Comparison of ENCODE assay signal across 8 cellular contexts in genomic region chr3:100463002-100463401, GRCh38. TPM values are rescaled to one million over a fixed set of nuclear protein-coding genes. Genes with fewer than 3 reads are reported as not detected.
DNase-seq lines count a peak whose midpoint lies in the region; ATAC-seq and TF ChIP-seq lines count a peak whose summit lies in the region.

No MANE protein-coding gene starts in this region.

- TF ChIP-seq EP300 in tibial nerve (IDR thresholded peaks at IDR 0.05), result no peak

- no peak overlapping the region for H3K4me3 ChIP-seq in tibial nerve

- peaks cover 0 to 12% (median 0%) of the 10 kb centered on the region in 4 donors for H3K9me3 ChIP-seq in tibial nerve

- peak; percentile 43 to 70 for ATAC-seq in activated T-cell treated with anti-CD3 and anti-CD28 coated beads, Interleukin-2, amount 50 U/mL, for 4 hours
- peak; percentile 92 for ATAC-seq in GM21526 (IDR thresholded peaks at IDR 0.05; ENCODE audit: low FRiP score, unreplicated experiment)

- H3K36me3 Mint-ChIP-seq in activated T-cell treated with anti-CD3 and anti-CD28 coated beads, Interleukin-2, amount 50 U/mL, for 4 hours (ENCODE audit: insufficient read depth), result no peaks in the 10 kb centered on the region
- no peaks in the 10 kb centered on the region for H3K36me3 Mint-ChIP-seq in activated T-cell treated with anti-CD3 and anti-CD28 coated beads, Interleukin-2, amount 50 U/mL, for 24 hours (ENCODE audit: low read depth)

- H3K27me3 ChIP-seq in tibial nerve, result no peaks in the 10 kb centered on the region

- H3K9me3 Mint-ChIP-seq in activated T-cell treated with anti-CD3 and anti-CD28 coated beads, Interleukin-2, amount 50 U/mL, for 4 hours, result no peaks in the 10 kb centered on the region
- peaks cover 2% of the 10 kb centered on the region for H3K9me3 Mint-ChIP-seq in activated T-cell treated with anti-CD3 and anti-CD28 coated beads, Interleukin-2, amount 50 U/mL, for 24 hours

- no peaks in the 10 kb centered on the region for H3K36me3 ChIP-seq in tibial nerve

- peaks cover 7% of the 10 kb centered on the region for H3K4me1 Mint-ChIP-seq in activated T-cell treated with anti-CD3 and anti-CD28 coated beads, Interleukin-2, amount 50 U/mL, for 4 hours (ENCODE audit: low read depth)
- peaks cover 7% of the 10 kb centered on the region for H3K4me1 Mint-ChIP-seq in activated T-cell treated with anti-CD3 and anti-CD28 coated beads, Interleukin-2, amount 50 U/mL, for 24 hours (ENCODE audit: low read depth)

- peaks cover 0 to 3% (median 0%) of the 10 kb centered on the region in 4 donors for H3K4me1 ChIP-seq in tibial nerve

- no peak overlapping the region for H3K4me3 Mint-ChIP-seq in activated T-cell treated with anti-CD3 and anti-CD28 coated beads, Interleukin-2, amount 50 U/mL, for 4 hours
- H3K4me3 Mint-ChIP-seq in activated T-cell treated with anti-CD3 and anti-CD28 coated beads, Interleukin-2, amount 50 U/mL, for 24 hours, result no peak overlapping the region

- no peak for DNase-seq in activated T-cell treated with anti-CD3 and anti-CD28 coated beads, Interleukin-2, amount 50 U/mL, for 4 hours
- no peak for DNase-seq in activated T-cell treated with anti-CD3 and anti-CD28 coated beads, Interleukin-2, amount 50 U/mL, for 24 hours
- DNase-seq in HK-2 (ENCODE audit: unreplicated experiment) (peak; percentile 24), NCI-H82 (lab: John Stamatoyannopoulos, UW) (peak; percentile 81), caudate nucleus (lab: John Stamatoyannopoulos, UW) (peak in 3 of 61 donors; percentile 12 to 24 (median 15)), kidney tubule cell (ENCODE audit: low spot score) (peak; percentile 70), tibial nerve (ENCODE audit: low spot score in 2 of 2) (peak in 1 of 2 donors; percentile 51)

- no peak overlapping the region for H3K27ac Mint-ChIP-seq in activated T-cell treated with anti-CD3 and anti-CD28 coated beads, Interleukin-2, amount 50 U/mL, for 24 hours

- no peak for TF ChIP-seq POLR2A in tibial nerve (IDR thresholded peaks at IDR 0.05)

- peak; percentile 45 to 73 (median 57) for TF ChIP-seq CTCF in tibial nerve (IDR thresholded peaks at IDR 0.05)

- WGBS in tibial nerve, 2 donors, result 1% methylated on average over 3 of the region's 3 CpGs

- H3K27me3 Mint-ChIP-seq in activated T-cell treated with anti-CD3 and anti-CD28 coated beads, Interleukin-2, amount 50 U/mL, for 4 hours (ENCODE audit: low read depth), result no peaks in the 10 kb centered on the region
- H3K27me3 Mint-ChIP-seq in activated T-cell treated with anti-CD3 and anti-CD28 coated beads, Interleukin-2, amount 50 U/mL, for 24 hours, result no peaks in the 10 kb centered on the region

- H3K27ac ChIP-seq in caudate nucleus (ENCODE audit: low read depth, low read length) (peak overlapping the region; percentile 19), tibial nerve (no peak overlapping the region)

RNA-seq across cellular contexts. Expression of gene TMEM45A, which starts 29.4 kb away (rescaled TPM):
- total RNA-seq in activated T-cell treated with anti-CD3 and anti-CD28 coated beads, Interleukin-2, amount 50 U/mL, for 4 hours, result under 1 TPM in 1 of 3 donors, not detected in 2; 0.18 TPM
- 10 to 100 TPM in 3 of 4 donors, 1 to 10 TPM in 1; 9.4 to 36.5 (median 14.0) TPM for total RNA-seq in tibial nerve

Comparison
In these comparisons a context has a peak if more than half of its experiments do, and no peak if none do; other contexts are left out.
1. DNase-seq: peak in HK-2 (single experiment), NCI-H82 (single experiment) and kidney tubule cell (single experiment); none in activated T-cell treated with anti-CD3 and anti-CD28 coated beads, Interleukin-2, amount 50 U/mL, for 4 hours (single experiment) and activated T-cell treated with anti-CD3 and anti-CD28 coated beads, Interleukin-2, amount 50 U/mL, for 24 hours (single experiment).
2. RNA of gene TMEM45A, which starts 29.4 kb away (total RNA-seq): 9.4 to 36.5 TPM in tibial nerve; 0.18 TPM in activated T-cell treated with anti-CD3 and anti-CD28 coated beads, Interleukin-2, amount 50 U/mL, for 4 hours; every median in the first group is over 4 times any median in the second.